In genomic region chr19:41401483-41401882, GRCh38 we compare ENCODE assay signal across 19 cellular contexts. TPM values are rescaled to one million over a fixed set of nuclear protein-coding genes. Genes with fewer than 3 reads are reported as not detected.
"Had no signal": no experiment of that assay in that cellular context is flagged by ENCODE, and none has a peak within 500 bp of the region (broad histone marks: within the 10 kb centered on the region; RNA-seq: fewer than 3 reads in every experiment).

No MANE protein-coding gene starts in this region.

- H3K27me3 Mint-ChIP-seq: activated B cell treated with CpG ODN at 0.5 μM for 24 hours; activated CD4-positive, alpha-beta T cell treated with anti-CD3 and anti-CD28 coated beads, Interleukin-2, amount 10 ng/mL, durations not matched to agents 24 days and 14 days; activated naive CD8-positive, alpha-beta T cell; stimulated activated memory B cell treated with anti-CD40 and anti-IgM and Interleukin-4, amounts not matched to agents 10 μg/mL and 1 μg/mL and 100 μg/mL, for 72 hours had no signal

- DNase-seq: activated B cell treated with CpG ODN at 0.5 μM for 24 hours; activated CD4-positive, alpha-beta T cell treated with anti-CD3 and anti-CD28 coated beads, Interleukin-2, amount 10 ng/mL, durations not matched to agents 24 days and 14 days; activated gamma-delta T cell; activated T-cell treated with anti-CD3 and anti-CD28 coated beads, Interleukin-2, amount 50 U/mL, for 4 hours; amygdala; cerebellar nuclear complex; endodermal cell; foreskin melanocyte; hippocampal formation; mesendoderm; RPMI8226; small intestine; T-helper 9 cell had no signal

- H3K9me3 ChIP-seq: SJSA1, tibial nerve had no signal

- ATAC-seq: activated T-cell treated with anti-CD3 and anti-CD28 coated beads, Interleukin-2, amount 50 U/mL, for 4 hours; stimulated activated memory B cell treated with anti-CD40 and anti-IgM and Interleukin-4, amounts not matched to agents 10 μg/mL and 1 μg/mL and 100 μg/mL, for 72 hours had no signal

- H3K27me3 ChIP-seq: SJSA1, tibial nerve had no signal

- H3K27ac Mint-ChIP-seq: activated B cell treated with CpG ODN at 0.5 μM for 24 hours; activated CD4-positive, alpha-beta T cell treated with anti-CD3 and anti-CD28 coated beads, Interleukin-2, amount 10 ng/mL, durations not matched to agents 24 days and 14 days; activated naive CD8-positive, alpha-beta T cell; endodermal cell; stimulated activated memory B cell treated with anti-CD40 and anti-IgM and Interleukin-4, amounts not matched to agents 10 μg/mL and 1 μg/mL and 100 μg/mL, for 72 hours had no signal

- H3K36me3 ChIP-seq: SJSA1 had no signal

- H3K9me3 Mint-ChIP-seq: activated B cell treated with CpG ODN at 0.5 μM for 24 hours; activated CD4-positive, alpha-beta T cell treated with anti-CD3 and anti-CD28 coated beads, Interleukin-2, amount 10 ng/mL, durations not matched to agents 24 days and 14 days; activated T-cell treated with anti-CD3 and anti-CD28 coated beads, Interleukin-2, amount 50 U/mL, for 4 hours; brain; endodermal cell; stimulated activated memory B cell treated with anti-CD40 and anti-IgM and Interleukin-4, amounts not matched to agents 10 μg/mL and 1 μg/mL and 100 μg/mL, for 72 hours had no signal

- H2AFZ ChIP-seq: parathyroid adenoma had no signal

- H3K4me3 ChIP-seq: SJSA1, tibial nerve had no signal

- H3K4me3 Mint-ChIP-seq: activated B cell treated with CpG ODN at 0.5 μM for 24 hours; activated CD4-positive, alpha-beta T cell treated with anti-CD3 and anti-CD28 coated beads, Interleukin-2, amount 10 ng/mL, durations not matched to agents 24 days and 14 days; activated naive CD8-positive, alpha-beta T cell; activated T-cell treated with anti-CD3 and anti-CD28 coated beads, Interleukin-2, amount 50 U/mL, for 4 hours; endodermal cell; stimulated activated memory B cell treated with anti-CD40 and anti-IgM and Interleukin-4, amounts not matched to agents 10 μg/mL and 1 μg/mL and 100 μg/mL, for 72 hours had no signal

- H3K27ac ChIP-seq: SJSA1, tibial nerve had no signal

- FAIRE-seq: small intestine had no signal

- H3K9ac ChIP-seq: parathyroid adenoma had no signal

RNA-seq across cellular contexts. Expression of gene B3GNT8, which starts 25.7 kb away (rescaled TPM):
- total RNA-seq: SJSA1 had no signal
